In genomic region chr4:109572154-109572553, GRCh38 we compare ENCODE assay signal across 27 cellular contexts.
"Had no signal": no experiment of that assay in that cellular context is flagged by ENCODE, and none has a peak within 500 bp of the region (broad histone marks: within the 10 kb centered on the region; RNA-seq: fewer than 3 reads in every experiment).

No MANE protein-coding gene starts in this region.

- FAIRE-seq: colon, endometrium, endothelial cell of umbilical vein, frontal cortex had no signal

- H3K79me2 ChIP-seq: hepatocyte had no signal

- DNase-seq: colonic mucosa; cortex of kidney; dermis blood vessel endothelial cell; dorsolateral prefrontal cortex; effector CD4-positive, alpha-beta T cell; effector CD8-positive, alpha-beta T cell; effector memory CD4-positive, alpha-beta T cell; endodermal cell; erythroblast; esophagus squamous epithelium; foreskin keratinocyte; foreskin melanocyte; gastrocnemius medialis; glutamatergic neuron; head of caudate nucleus; heart left ventricle; heart right ventricle had no signal

- H3K27me3 ChIP-seq: colonic mucosa, dorsolateral prefrontal cortex, esophagus muscularis mucosa, esophagus squamous epithelium, foreskin keratinocyte, gastrocnemius medialis, gastroesophageal sphincter, heart left ventricle, heart right ventricle, hepatocyte had no signal

- H3K4me3 Mint-ChIP-seq: dendritic cell treated with granulocyte-macrophage colony-stimulating factor and Interleukin-4, amounts not matched to agents 40 ng/mL and 50 ng/mL, for 4 days; endodermal cell had no signal

- H3K27me3 Mint-ChIP-seq: dendritic cell treated with granulocyte-macrophage colony-stimulating factor and Interleukin-4, amounts not matched to agents 40 ng/mL and 50 ng/mL, for 4 days had no signal

- H3K4me1 ChIP-seq: colonic mucosa, esophagus muscularis mucosa, foreskin keratinocyte, gastrocnemius medialis, gastroesophageal sphincter had no signal

- H3K9me3 ChIP-seq: colonic mucosa, esophagus muscularis mucosa, esophagus squamous epithelium, gastrocnemius medialis had no signal

- H3K4me1 Mint-ChIP-seq: endodermal cell had no signal

- H3K4me2 ChIP-seq: hepatocyte had no signal

- H3K27ac ChIP-seq: colonic mucosa, coronary artery, dorsolateral prefrontal cortex, epithelial cell of prostate, esophagus muscularis mucosa, esophagus squamous epithelium, foreskin keratinocyte, gastrocnemius medialis, gastroesophageal sphincter, heart left ventricle, heart right ventricle, hepatocyte had no signal

- H3K9me3 Mint-ChIP-seq: endodermal cell had no signal

- ATAC-seq: foreskin keratinocyte, gastrocnemius medialis, gastroesophageal sphincter, heart left ventricle, heart right ventricle had no signal

- H3K36me3 ChIP-seq: colonic mucosa, esophagus muscularis mucosa, esophagus squamous epithelium, gastrocnemius medialis, gastroesophageal sphincter, heart left ventricle, heart right ventricle had no signal

- H2AFZ ChIP-seq: hepatocyte had no signal

- H3K4me3 ChIP-seq: colonic mucosa, coronary artery, dorsolateral prefrontal cortex, esophagus muscularis mucosa, esophagus squamous epithelium, gastrocnemius medialis, gastroesophageal sphincter, heart left ventricle, heart right ventricle, hepatocyte had no signal

- H3K27ac Mint-ChIP-seq: dendritic cell treated with granulocyte-macrophage colony-stimulating factor and Interleukin-4, amounts not matched to agents 40 ng/mL and 50 ng/mL, for 4 days; endodermal cell had no signal
